8 cellular contexts compared by ENCODE assay signal in genomic region chr15:99251436-99251821, GRCh38. TPM values are rescaled to one million over a fixed set of nuclear protein-coding genes. Genes with fewer than 3 reads are reported as not detected.
A peak's percentile ranks its signal among the peaks of the same experiment; 100 is the strongest.
DNase-seq lines count a peak whose midpoint lies in the region; ATAC-seq and TF ChIP-seq lines count a peak whose summit lies in the region.

Gene LRRC28, plus strand, starts transcription at chr15:99251481. Its CDS starts 4,477 bp downstream, at chr15:99255958.

- H3K4me1 Mint-ChIP-seq in activated naive CD4-positive, alpha-beta T cell treated with anti-CD3 and anti-CD28 coated beads, Interleukin-2, amount 50 U/mL, for 24 hours = peaks cover 26% of the 10 kb centered on the region
- H3K4me1 Mint-ChIP-seq in natural killer cell treated with Interleukin-12 subunit alpha and Interleukin-12 subunit beta and Interleukin-15 and Interleukin-18, amount 100 ng/mL, for 72 hours (ENCODE audit: low read depth in 2 of 2) = peaks cover 24 to 28% of the 10 kb centered on the region in 2 donors

- CTCF ChIA-PET in RWPE1 (lab: Yijun Ruan, JAX) = interaction anchor here (0.6 to 0.8 kb wide), 2 partner anchors 21 to 39 kb away, joined by 4 read pairs; no protein-coding TSS in a partner anchor

- POLR2A ChIA-PET in RWPE1 (lab: Yijun Ruan, JAX; ENCODE audit: low non-redundant PET) = no interaction called here

- peak within 1 kb of the TSS; percentile 94 for H3K27ac Mint-ChIP-seq in activated naive CD4-positive, alpha-beta T cell treated with anti-CD3 and anti-CD28 coated beads, Interleukin-2, amount 50 U/mL, for 24 hours
- peak within 1 kb of the TSS; percentile 78 to 91 for H3K27ac Mint-ChIP-seq in natural killer cell treated with Interleukin-12 subunit alpha and Interleukin-12 subunit beta and Interleukin-15 and Interleukin-18, amount 100 ng/mL, for 72 hours

- no peak for TF ChIP-seq CTCF in RWPE1 (conservative IDR thresholded peaks at IDR 0.05; ENCODE audit: low read depth)

- H3K4me3 Mint-ChIP-seq in activated naive CD4-positive, alpha-beta T cell treated with anti-CD3 and anti-CD28 coated beads, Interleukin-2, amount 50 U/mL, for 24 hours = peak within 1 kb of the TSS; percentile 93
- peak within 1 kb of the TSS; percentile 94 for H3K4me3 Mint-ChIP-seq in natural killer cell treated with Interleukin-12 subunit alpha and Interleukin-12 subunit beta and Interleukin-15 and Interleukin-18, amount 100 ng/mL, for 72 hours

- peak within 1 kb of the TSS; percentile 79 for H3K27ac ChIP-seq in RWPE1

- peaks cover 5% of the 10 kb centered on the region for H3K9me3 Mint-ChIP-seq in activated naive CD4-positive, alpha-beta T cell treated with anti-CD3 and anti-CD28 coated beads, Interleukin-2, amount 50 U/mL, for 24 hours
- no peaks in the 10 kb centered on the region for H3K9me3 Mint-ChIP-seq in natural killer cell treated with Interleukin-12 subunit alpha and Interleukin-12 subunit beta and Interleukin-15 and Interleukin-18, amount 100 ng/mL, for 72 hours

- H3K36me3 Mint-ChIP-seq in activated naive CD4-positive, alpha-beta T cell treated with anti-CD3 and anti-CD28 coated beads, Interleukin-2, amount 50 U/mL, for 24 hours = no peaks in the 10 kb centered on the region
- H3K36me3 Mint-ChIP-seq in natural killer cell treated with Interleukin-12 subunit alpha and Interleukin-12 subunit beta and Interleukin-15 and Interleukin-18, amount 100 ng/mL, for 72 hours = peaks cover 6% of the 10 kb centered on the region

- DNase-seq in activated naive CD4-positive, alpha-beta T cell treated with anti-CD3 and anti-CD28 coated beads, Interleukin-2, amount 50 U/mL, for 16 hours = no peak
- no peak for DNase-seq in RWPE1 (ENCODE audit: low spot score)
- DNase-seq in erythroblast (lab: John Stamatoyannopoulos, UW) = no peak
- DNase-seq in natural killer cell treated with Interleukin-12 subunit alpha and Interleukin-12 subunit beta and Interleukin-15 and Interleukin-18, amount 100 ng/mL, for 72 hours (ENCODE audit: low spot score) = no peak
- no peak for DNase-seq in NCI-H510A treated with DMSO at 0.1 percent for 48 hours (lab: John Stamatoyannopoulos, UW)
- no peak for DNase-seq in hepatic stellate cell (ENCODE audit: low spot score)
- DNase-seq in GM03348 (ENCODE audit: low spot score) = no peak

- ATAC-seq in natural killer cell treated with Interleukin-12 subunit alpha and Interleukin-12 subunit beta and Interleukin-15 and Interleukin-18, amount 100 ng/mL, for 72 hours = no peak

- peak; percentile 37 for TF ChIP-seq POLR2A in erythroblast (IDR thresholded peaks at IDR 0.05; ENCODE audit: low read length)

- no peaks in the 10 kb centered on the region for H3K27me3 Mint-ChIP-seq in activated naive CD4-positive, alpha-beta T cell treated with anti-CD3 and anti-CD28 coated beads, Interleukin-2, amount 50 U/mL, for 24 hours
- peaks cover 0 to 7% of the 10 kb centered on the region in 2 donors for H3K27me3 Mint-ChIP-seq in natural killer cell treated with Interleukin-12 subunit alpha and Interleukin-12 subunit beta and Interleukin-15 and Interleukin-18, amount 100 ng/mL, for 72 hours

RNA-seq across cellular contexts. Expression of gene LRRC28, which starts in this region (rescaled TPM):
- total RNA-seq in natural killer cell treated with Interleukin-12 subunit alpha and Interleukin-12 subunit beta and Interleukin-15 and Interleukin-18, amount 100 ng/mL, for 72 hours = 10 to 100 TPM; 28.9 to 51.7 TPM
